In genomic region chr1:231636157-231636556, GRCh38 we compare ENCODE assay signal across 14 cellular contexts. TPM values are rescaled to one million over a fixed set of nuclear protein-coding genes. Genes with fewer than 3 reads are reported as not detected.
A peak's percentile ranks its signal among the peaks of the same experiment; 100 is the strongest.
DNase-seq lines count a peak whose midpoint lies in the region; ATAC-seq and TF ChIP-seq lines count a peak whose summit lies in the region.
"Had no signal": no experiment of that assay in that cellular context is flagged by ENCODE, and none has a peak within 500 bp of the region (broad histone marks: within the 10 kb centered on the region; RNA-seq: fewer than 3 reads in every experiment).

No MANE protein-coding gene starts in this region.

- peaks cover 8% of the 10 kb centered on the region for H3K36me3 Mint-ChIP-seq in endodermal cell (ENCODE audit: low read depth)
- H3K36me3 Mint-ChIP-seq in activated CD4-positive, alpha-beta T cell treated with anti-CD3 and anti-CD28 coated beads, Interleukin-2, amount 10 ng/mL, durations not matched to agents 24 days and 14 days (ENCODE audit: low read depth): peaks cover 8% of the 10 kb centered on the region

- no peak overlapping the region for H3K4me3 Mint-ChIP-seq in endodermal cell
- no peak overlapping the region for H3K4me3 Mint-ChIP-seq in activated CD4-positive, alpha-beta T cell treated with anti-CD3 and anti-CD28 coated beads, Interleukin-2, amount 10 ng/mL, durations not matched to agents 24 days and 14 days
- H3K4me3 Mint-ChIP-seq: activated CD8-positive, alpha-beta T cell treated with anti-CD3 and anti-CD28 coated beads for 36 hours had no signal

- no peak overlapping the region for H2AFZ ChIP-seq in PC-9

- CTCF ChIA-PET in PC-9 (lab: Charles Lee): no interaction called here

- H3K4me1 Mint-ChIP-seq in endodermal cell: no peaks in the 10 kb centered on the region
- H3K4me1 Mint-ChIP-seq in activated CD4-positive, alpha-beta T cell treated with anti-CD3 and anti-CD28 coated beads, Interleukin-2, amount 10 ng/mL, durations not matched to agents 24 days and 14 days: peaks cover 1% of the 10 kb centered on the region

- H3K27ac ChIP-seq in PC-9 (no peak overlapping the region), endodermal cell (ENCODE audit: low read depth, low read length) (no peak overlapping the region), mesodermal cell (ENCODE audit: low read depth, low read length, severe bottlenecking) (peak overlapping the region; percentile 23)
- H3K27ac ChIP-seq: gastrocnemius medialis, transverse colon had no signal

- no peaks in the 10 kb centered on the region for H3K27me3 Mint-ChIP-seq in endodermal cell (ENCODE audit: insufficient read depth)
- H3K27me3 Mint-ChIP-seq in activated CD4-positive, alpha-beta T cell treated with anti-CD3 and anti-CD28 coated beads, Interleukin-2, amount 10 ng/mL, durations not matched to agents 24 days and 14 days: no peaks in the 10 kb centered on the region
- H3K27me3 Mint-ChIP-seq: activated CD8-positive, alpha-beta T cell treated with anti-CD3 and anti-CD28 coated beads for 36 hours had no signal

- peaks cover 7% of the 10 kb centered on the region for H3K4me1 ChIP-seq in PC-9 (replicated peaks; ENCODE audit: insufficient read depth)
- H3K4me1 ChIP-seq in endodermal cell (ENCODE audit: control insufficient read depth, insufficient read depth, low read length): no peaks in the 10 kb centered on the region
- peaks cover 15% of the 10 kb centered on the region for H3K4me1 ChIP-seq in mesodermal cell (ENCODE audit: control insufficient read depth, insufficient read depth, low read length, poor library complexity, severe bottlenecking)
- H3K4me1 ChIP-seq: gastrocnemius medialis had no signal

- H3K4me3 ChIP-seq in PC-9 (no peak overlapping the region), endodermal cell (ENCODE audit: low read length) (no peak overlapping the region), mesodermal cell (ENCODE audit: extremely low read depth, insufficient read depth, low read length, poor library complexity, severe bottlenecking) (no peak overlapping the region)
- H3K4me3 ChIP-seq: gastrocnemius medialis, transverse colon had no signal

- POLR2A ChIA-PET in PC-9 (lab: Charles Lee; ENCODE audit: unreplicated experiment): interaction anchor here (0.5 kb wide), 1 partner anchor 453 kb away, joined by 3 read pairs; no protein-coding TSS in a partner anchor

- H3K9me3 ChIP-seq in PC-9 (ENCODE audit: insufficient read depth, low read depth): no peaks in the 10 kb centered on the region
- no peaks in the 10 kb centered on the region for H3K9me3 ChIP-seq in endodermal cell (ENCODE audit: control insufficient read depth, low read length)
- H3K9me3 ChIP-seq in mesodermal cell (ENCODE audit: control insufficient read depth, low read length): no peaks in the 10 kb centered on the region
- H3K9me3 ChIP-seq: gastrocnemius medialis, transverse colon had no signal

- H3K27me3 ChIP-seq in PC-9 (ENCODE audit: insufficient read depth, low read depth) (no peaks in the 10 kb centered on the region), endodermal cell (ENCODE audit: control insufficient read depth, insufficient read depth, low read length, poor library complexity, severe bottlenecking) (no peaks in the 10 kb centered on the region)
- H3K27me3 ChIP-seq: gastrocnemius medialis, transverse colon had no signal

- H3K9ac ChIP-seq in endodermal cell (ENCODE audit: extremely low read depth, low read length, poor library complexity, severe bottlenecking): no peak overlapping the region

- H3K27ac Mint-ChIP-seq in endodermal cell: no peak overlapping the region
- no peak overlapping the region for H3K27ac Mint-ChIP-seq in activated CD4-positive, alpha-beta T cell treated with anti-CD3 and anti-CD28 coated beads, Interleukin-2, amount 10 ng/mL, durations not matched to agents 24 days and 14 days
- H3K27ac Mint-ChIP-seq: activated CD8-positive, alpha-beta T cell treated with anti-CD3 and anti-CD28 coated beads for 36 hours had no signal

- no peaks in the 10 kb centered on the region for H3K79me2 ChIP-seq in PC-9 (ENCODE audit: low read depth)

- peak overlapping the region; percentile 32 for H3K4me2 ChIP-seq in PC-9

- DNase-seq in D341Med (ENCODE audit: low spot score): peak; percentile 72
- DNase-seq in PC-9: no peak
- DNase-seq in endodermal cell: peak; percentile 61
- DNase-seq in inferior parietal cortex (ENCODE audit: extremely low spot score): no peak
- no peak for DNase-seq in activated CD4-positive, alpha-beta T cell treated with anti-CD3 and anti-CD28 coated beads, Interleukin-2, amount 10 ng/mL, durations not matched to agents 24 days and 14 days
- DNase-seq: activated CD8-positive, alpha-beta T cell treated with anti-CD3 and anti-CD28 coated beads for 36 hours; aorta; NCI-H1694 treated with DMSO at 0.1 percent for 48 hours; stimulated activated CD4-positive, alpha-beta T cell treated with anti-CD3 and anti-CD28 coated beads, Interleukin-4, amount 100 ng/mL, for 24 hours; transverse colon had no signal

- no peaks in the 10 kb centered on the region for H4K20me1 ChIP-seq in PC-9 (ENCODE audit: insufficient read depth)

- H3K9me3 Mint-ChIP-seq in endodermal cell: no peaks in the 10 kb centered on the region
- H3K9me3 Mint-ChIP-seq in activated CD4-positive, alpha-beta T cell treated with anti-CD3 and anti-CD28 coated beads, Interleukin-2, amount 10 ng/mL, durations not matched to agents 24 days and 14 days: peaks cover 16% of the 10 kb centered on the region

- intact Hi-C loops in PC-9 (cut with micrococcal nuclease; ENCODE audit: unreplicated experiment): no loop called here
- intact Hi-C loops in activated CD4-positive, alpha-beta T cell treated with anti-CD3 and anti-CD28 coated beads, Interleukin-2, amount 10 ng/mL, durations not matched to agents 24 days and 14 days (cut with micrococcal nuclease): no loop called here

- WGBS in endodermal cell (ENCODE audit: insufficient coverage in 1 of 2, insufficient read length in 1 of 2), 2 experiments: 62% methylated on average over 4 of the region's 4 CpGs; no CpG with 5 or more reads in 1 of the 2 experiments
- WGBS in mesodermal cell (ENCODE audit: insufficient coverage in 2 of 2), 2 experiments: no CpG with 5 or more reads among the region's 4 CpGs

- no TSS peak for BruUV-seq in PC-9 (replicated peaks; lab: Mats Ljungman, UMichigan)

- no peaks in the 10 kb centered on the region for H3F3A ChIP-seq in PC-9 (ENCODE audit: insufficient read depth, low read depth)

- ATAC-seq in HG03439 (IDR thresholded peaks at IDR 0.05; ENCODE audit: unreplicated experiment) (no peak), HG03432 (IDR thresholded peaks at IDR 0.05; ENCODE audit: unreplicated experiment) (no peak)
- ATAC-seq: activated CD8-positive, alpha-beta T cell treated with anti-CD3 and anti-CD28 coated beads for 36 hours had no signal

- H3K36me3 ChIP-seq in PC-9 (ENCODE audit: low read depth) (no peaks in the 10 kb centered on the region), endodermal cell (ENCODE audit: control insufficient read depth, insufficient read depth, low read length) (no peaks in the 10 kb centered on the region), mesodermal cell (ENCODE audit: control insufficient read depth, insufficient read depth, low read length) (peaks cover 9% of the 10 kb centered on the region)
- H3K36me3 ChIP-seq: gastrocnemius medialis, transverse colon had no signal

- no peaks in the 10 kb centered on the region for H3K9me2 ChIP-seq in PC-9 (ENCODE audit: insufficient read depth)

- no peak for TF ChIP-seq CTCF in PC-9 (conservative IDR thresholded peaks at IDR 0.05)
- no peak for TF ChIP-seq CTCF in endodermal cell (conservative IDR thresholded peaks at IDR 0.05)

RNA-seq across cellular contexts. Expression of gene DISC1, which starts 9.6 kb away (rescaled TPM):
- 7.4 and 12.1 TPM in 2 replicates for total RNA-seq in PC-9 (2021)
- 1 to 10 TPM; 8.0 to 9.4 TPM for total RNA-seq in endodermal cell
- polyA plus RNA-seq in endodermal cell (2013, experiment 1 of 2): 2.3 TPM
- 2.2 TPM for polyA plus RNA-seq in endodermal cell (2013, experiment 2 of 2)
- polyA plus RNA-seq in mesodermal cell (2013, experiment 1 of 2): 7.4 TPM
- polyA plus RNA-seq in mesodermal cell (2013, experiment 2 of 2): 5.6 TPM
- 1.6 and 3.1 TPM in 2 replicates for total RNA-seq in activated CD4-positive, alpha-beta T cell treated with anti-CD3 and anti-CD28 coated beads, Interleukin-2, amount 10 ng/mL, durations not matched to agents 24 days and 14 days

Comparison
In these comparisons a context has a peak if more than half of its experiments do, and no peak if none do; other contexts are left out.
1. DNase-seq: peak in D341Med (single experiment) and endodermal cell (single experiment); none in PC-9 (0 of 2), inferior parietal cortex (single experiment) and activated CD4-positive, alpha-beta T cell treated with anti-CD3 and anti-CD28 coated beads, Interleukin-2, amount 10 ng/mL, durations not matched to agents 24 days and 14 days (single experiment).